Comparison of ENCODE assay signal across 9 cellular contexts in genomic region chr12:51926718-51927117, GRCh38. TPM values are rescaled to one million over a fixed set of nuclear protein-coding genes. Genes with fewer than 3 reads are reported as not detected.
A peak's percentile ranks its signal among the peaks of the same experiment; 100 is the strongest.
DNase-seq lines count a peak whose midpoint lies in the region; ATAC-seq, FAIRE-seq and TF ChIP-seq lines count a peak whose summit lies in the region.
"Had no signal": no experiment of that assay in that cellular context is flagged by ENCODE, and none has a peak within 500 bp of the region (broad histone marks: within the 10 kb centered on the region; RNA-seq: fewer than 3 reads in every experiment).

No MANE protein-coding gene starts in this region.

- no peaks in the 10 kb centered on the region for H3K36me3 ChIP-seq in CD8-positive, alpha-beta T cell (ENCODE audit: insufficient read depth, low read length)

- CTCF ChIA-PET in CD8-positive, alpha-beta T cell (lab: Charles Lee): interaction anchor here (0.6 to 2.5 kb wide), 14 partner anchors 8 to 583 kb away, joined by 3 to 17 read pairs (median 3); no protein-coding TSS in a partner anchor
- CTCF ChIA-PET in activated CD4-positive, alpha-beta memory T cell treated with anti-CD3 and anti-CD28 coated beads, Interleukin-2, amount 10 ng/mL, durations not matched to agents 7 days and 5 days (lab: Charles Lee): interaction anchor here (0.9 to 2.4 kb wide), 12 partner anchors 10 to 98 kb away, joined by 3 to 19 read pairs (median 4); no protein-coding TSS in a partner anchor

- no peak overlapping the region for H3K4me3 Mint-ChIP-seq in CD8-positive, alpha-beta T cell
- no peak overlapping the region for H3K4me3 Mint-ChIP-seq in activated CD4-positive, alpha-beta memory T cell treated with anti-CD3 and anti-CD28 coated beads, Interleukin-2, amount 10 ng/mL, durations not matched to agents 7 days and 5 days

- H3K27ac Mint-ChIP-seq in CD8-positive, alpha-beta T cell: no peak overlapping the region
- H3K27ac Mint-ChIP-seq in activated CD4-positive, alpha-beta memory T cell treated with anti-CD3 and anti-CD28 coated beads, Interleukin-2, amount 10 ng/mL, durations not matched to agents 7 days and 5 days: no peak overlapping the region

- peaks cover 4% of the 10 kb centered on the region for H3K4me1 ChIP-seq in CD8-positive, alpha-beta T cell (ENCODE audit: insufficient read depth, low read length)

- H3K27ac ChIP-seq in CD8-positive, alpha-beta T cell (ENCODE audit: low read depth, low read length): no peak overlapping the region

- peaks cover 4% of the 10 kb centered on the region for H3K4me1 Mint-ChIP-seq in CD8-positive, alpha-beta T cell (ENCODE audit: low read depth)
- peaks cover 5% of the 10 kb centered on the region for H3K4me1 Mint-ChIP-seq in activated CD4-positive, alpha-beta memory T cell treated with anti-CD3 and anti-CD28 coated beads, Interleukin-2, amount 10 ng/mL, durations not matched to agents 7 days and 5 days

- H3K27me3 ChIP-seq in CD8-positive, alpha-beta T cell (ENCODE audit: insufficient read depth, low read length): no peaks in the 10 kb centered on the region

- POLR2A ChIA-PET in CD8-positive, alpha-beta T cell (lab: Charles Lee): no interaction called here
- POLR2A ChIA-PET in activated CD4-positive, alpha-beta memory T cell treated with anti-CD3 and anti-CD28 coated beads, Interleukin-2, amount 10 ng/mL, durations not matched to agents 7 days and 5 days (lab: Charles Lee): no interaction called here

- intact Hi-C loops in CD8-positive, alpha-beta T cell (cut with DNase I, micrococcal nuclease): loop anchor here (1.0 to 10.0 kb wide), 2 partner anchors 54 to 158 kb away; no protein-coding TSS in a partner anchor

- H3K9me3 Mint-ChIP-seq in CD8-positive, alpha-beta T cell: no peaks in the 10 kb centered on the region
- H3K9me3 Mint-ChIP-seq in activated CD4-positive, alpha-beta memory T cell treated with anti-CD3 and anti-CD28 coated beads, Interleukin-2, amount 10 ng/mL, durations not matched to agents 7 days and 5 days: no peaks in the 10 kb centered on the region

- no peak overlapping the region for H3K4me3 ChIP-seq in CD8-positive, alpha-beta T cell (ENCODE audit: low read depth, low read length)
- H3K4me3 ChIP-seq in Jurkat, Clone E6-1 (ENCODE audit: low read length): no peak overlapping the region
- H3K4me3 ChIP-seq: lung had no signal

- peak; percentile 55 for TF ChIP-seq CTCF in CD8-positive, alpha-beta T cell (IDR thresholded peaks at IDR 0.05)

- H3K27me3 Mint-ChIP-seq in CD8-positive, alpha-beta T cell (ENCODE audit: low read depth): peaks cover 3% of the 10 kb centered on the region
- peaks cover 14% of the 10 kb centered on the region for H3K27me3 Mint-ChIP-seq in activated CD4-positive, alpha-beta memory T cell treated with anti-CD3 and anti-CD28 coated beads, Interleukin-2, amount 10 ng/mL, durations not matched to agents 7 days and 5 days

- ATAC-seq in CD8-positive, alpha-beta T cell: peak; percentile 75
- no peak for ATAC-seq in HG02642 (IDR thresholded peaks at IDR 0.05; ENCODE audit: poor library complexity, unreplicated experiment)

- DNase-seq in CD8-positive, alpha-beta T cell: peak; percentile 12 to 63 (median 47)
- peak; percentile 70 for DNase-seq in Jurkat, Clone E6-1 (ENCODE audit: low read depth, low spot score)
- peak; percentile 68 for DNase-seq in activated CD4-positive, alpha-beta memory T cell treated with anti-CD3 and anti-CD28 coated beads, Interleukin-2, amount 10 ng/mL, durations not matched to agents 7 days and 5 days
- peak; percentile 25 for DNase-seq in fibroblast of peridontal ligament (ENCODE audit: extremely low read depth)
- DNase-seq in stimulated activated CD4-positive, alpha-beta T cell treated with anti-CD3 and anti-CD28 coated beads, Interleukin-12 subunit alpha, Interleukin-12 subunit beta, amount 100 ng/mL, for 24 hours (ENCODE audit: low read depth in 2 of 2): peak; percentile 17 to 40
- no peak for DNase-seq in foreskin melanocyte
- no peak for DNase-seq in frontal cortex (ENCODE audit: low spot score in 2 of 2)

- FAIRE-seq in frontal cortex (lab: Jason Lieb, UNC): no peak

- no peaks in the 10 kb centered on the region for H3K36me3 Mint-ChIP-seq in CD8-positive, alpha-beta T cell
- H3K36me3 Mint-ChIP-seq in activated CD4-positive, alpha-beta memory T cell treated with anti-CD3 and anti-CD28 coated beads, Interleukin-2, amount 10 ng/mL, durations not matched to agents 7 days and 5 days (ENCODE audit: low read depth): no peaks in the 10 kb centered on the region

- no peaks in the 10 kb centered on the region for H3K9me3 ChIP-seq in CD8-positive, alpha-beta T cell (ENCODE audit: low read length)

RNA-seq across cellular contexts. Expression of gene ACVRL1, which starts 19.4 kb away (rescaled TPM):
- total RNA-seq in CD8-positive, alpha-beta T cell: not detected
- polyA plus RNA-seq in Jurkat, Clone E6-1 (2012; ENCODE audit: insufficient read depth, insufficient read length): not detected
- not detected for total RNA-seq in activated CD4-positive, alpha-beta memory T cell treated with anti-CD3 and anti-CD28 coated beads, Interleukin-2, amount 10 ng/mL, durations not matched to agents 7 days and 5 days
- total RNA-seq in frontal cortex: 9.4 TPM

RNA-seq across cellular contexts. Expression of gene ACVR1B, which starts 24.8 kb away (rescaled TPM):
- total RNA-seq in CD8-positive, alpha-beta T cell: 10 to 100 TPM; 12.0 to 13.7 TPM
- 16.4 TPM for polyA plus RNA-seq in Jurkat, Clone E6-1 (2012; ENCODE audit: insufficient read depth, insufficient read length)
- 1 to 10 TPM; 4.5 to 5.2 TPM for total RNA-seq in activated CD4-positive, alpha-beta memory T cell treated with anti-CD3 and anti-CD28 coated beads, Interleukin-2, amount 10 ng/mL, durations not matched to agents 7 days and 5 days
- total RNA-seq in frontal cortex: 43.2 TPM

RNA-seq across cellular contexts. Expression of gene ANKRD33, which starts 38.8 kb away (rescaled TPM):
- total RNA-seq in CD8-positive, alpha-beta T cell: not detected
- polyA plus RNA-seq in Jurkat, Clone E6-1 (2012; ENCODE audit: insufficient read depth, insufficient read length): not detected
- total RNA-seq in activated CD4-positive, alpha-beta memory T cell treated with anti-CD3 and anti-CD28 coated beads, Interleukin-2, amount 10 ng/mL, durations not matched to agents 7 days and 5 days: not detected
- total RNA-seq in frontal cortex: not detected

Comparison
In these comparisons a context has a peak if more than half of its experiments do, and no peak if none do; other contexts are left out.
1. DNase-seq: peak in CD8-positive, alpha-beta T cell (7 of 7), Jurkat, Clone E6-1 (single experiment), activated CD4-positive, alpha-beta memory T cell treated with anti-CD3 and anti-CD28 coated beads, Interleukin-2, amount 10 ng/mL, durations not matched to agents 7 days and 5 days (single experiment), fibroblast of peridontal ligament (single experiment) and stimulated activated CD4-positive, alpha-beta T cell treated with anti-CD3 and anti-CD28 coated beads, Interleukin-12 subunit alpha, Interleukin-12 subunit beta, amount 100 ng/mL, for 24 hours (2 of 2); none in foreskin melanocyte (single experiment) and frontal cortex (0 of 2).
2. RNA of gene ACVRL1, which starts 19.4 kb away (total RNA-seq): 9.4 TPM in frontal cortex (single experiment); not detected in CD8-positive, alpha-beta T cell and not detected in activated CD4-positive, alpha-beta memory T cell treated with anti-CD3 and anti-CD28 coated beads, Interleukin-2, amount 10 ng/mL, durations not matched to agents 7 days and 5 days; every median in the first group is over 10 times any median in the second.